ENCODE assay signal across 29 cellular contexts in the genomic region with DNA sequence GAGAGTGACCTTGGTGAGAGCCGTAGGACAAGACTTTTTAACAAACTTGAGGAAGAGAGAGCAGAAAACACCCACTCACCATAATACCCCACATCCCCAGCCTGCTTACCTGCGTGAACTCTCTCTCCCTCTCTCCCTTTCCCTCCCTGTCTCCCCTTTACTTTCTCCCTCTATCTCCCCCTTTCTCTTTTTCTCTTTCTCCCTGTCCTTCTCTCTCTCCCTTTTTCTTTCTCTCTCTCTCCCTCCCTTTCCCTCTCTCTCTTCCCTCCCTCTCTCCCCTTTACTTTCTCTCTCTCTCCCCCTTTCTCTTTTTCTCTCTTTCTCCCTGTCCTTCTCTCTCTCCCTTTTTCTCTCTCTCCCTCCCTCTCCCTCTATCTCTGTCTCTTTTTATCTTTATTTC.
"Had no signal": no experiment of that assay in that cellular context is flagged by ENCODE, and none has a peak within 500 bp of the region (broad histone marks: within the 10 kb centered on the region; RNA-seq: fewer than 3 reads in every experiment).

No MANE protein-coding gene starts in this region.

- H3K27me3 ChIP-seq: neural progenitor cell, ovary, right lobe of liver, testis, tibial artery, transverse colon, upper lobe of right lung, uterus had no signal

- DNase-seq: natural killer cell; occipital lobe; ovary; posterior cingulate gyrus; psoas muscle; right cardiac atrium; right lobe of liver; sigmoid colon; small intestine; stimulated activated CD4-positive, alpha-beta T cell treated with anti-CD3 and anti-CD28 coated beads, Interleukin-15, amount 100 ng/mL, for 24 hours; stimulated activated CD4-positive, alpha-beta T cell treated with anti-CD3 and anti-CD28 coated beads, Interleukin-2, amount 100 ng/mL, for 24 hours; stimulated activated CD4-positive, alpha-beta T cell treated with anti-CD3 and anti-CD28 coated beads, Interleukin-2, amount 100 ng/mL, for 48 hours; stimulated activated CD4-positive, alpha-beta T cell treated with anti-CD3 and anti-CD28 coated beads, Interleukin-4, amount 100 ng/mL, for 4 hours; stimulated activated CD8-positive, alpha-beta memory T cell treated with anti-CD3 and anti-CD28 coated beads, Interleukin-4, amount 100 ng/mL, for 48 hours; stimulated activated naive CD4-positive, alpha-beta T cell; stimulated activated naive CD8-positive, alpha-beta T cell treated with anti-CD3 and anti-CD28 coated beads, Interleukin-15, amount 100 ng/mL, for 72 hours; stimulated activated naive CD8-positive, alpha-beta T cell treated with anti-CD3 and anti-CD28 coated beads, Interleukin-15, Interleukin-2, amounts not matched to agents 100 U/mL and 50 U/mL, for 24 hours; substantia nigra; testis; tibial artery; transverse colon; upper lobe of right lung; uterus had no signal

- H3K27ac Mint-ChIP-seq: natural killer cell; nephron; neural progenitor cell; progenitor cell of endocrine pancreas; stimulated activated memory B cell treated with anti-CD40 and anti-IgM and Interleukin-4, amounts not matched to agents 10 μg/mL and 1 μg/mL and 100 μg/mL, for 72 hours; type B pancreatic cell had no signal

- ATAC-seq: natural killer cell; psoas muscle; right cardiac atrium; right lobe of liver; stimulated activated memory B cell treated with anti-CD40 and anti-IgM and Interleukin-4, amounts not matched to agents 10 μg/mL and 1 μg/mL and 100 μg/mL, for 72 hours; stimulated activated naive CD8-positive, alpha-beta T cell treated with anti-CD3 and anti-CD28 coated beads, Interleukin-15, amount 100 ng/mL, for 72 hours; stimulated activated naive CD8-positive, alpha-beta T cell treated with anti-CD3 and anti-CD28 coated beads, Interleukin-15, Interleukin-2, amounts not matched to agents 100 U/mL and 50 U/mL, for 24 hours; upper lobe of right lung had no signal

- H3K36me3 ChIP-seq: neural progenitor cell, ovary, right lobe of liver, sigmoid colon, suprapubic skin, tibial artery, transverse colon, upper lobe of right lung, uterus had no signal

- H3K4me3 Mint-ChIP-seq: natural killer cell; nephron; neural progenitor cell; stimulated activated memory B cell treated with anti-CD40 and anti-IgM and Interleukin-4, amounts not matched to agents 10 μg/mL and 1 μg/mL and 100 μg/mL, for 72 hours; stimulated activated naive CD8-positive, alpha-beta T cell treated with anti-CD3 and anti-CD28 coated beads, Interleukin-15, amount 100 ng/mL, for 72 hours; type B pancreatic cell had no signal

- H3K36me3 Mint-ChIP-seq: type B pancreatic cell had no signal

- H3K4me1 Mint-ChIP-seq: nephron; stimulated activated memory B cell treated with anti-CD40 and anti-IgM and Interleukin-4, amounts not matched to agents 10 μg/mL and 1 μg/mL and 100 μg/mL, for 72 hours; stimulated activated naive CD8-positive, alpha-beta T cell treated with anti-CD3 and anti-CD28 coated beads, Interleukin-15, amount 100 ng/mL, for 72 hours had no signal

- H3K4me3 ChIP-seq: neural progenitor cell, ovary, psoas muscle, right lobe of liver, sigmoid colon, suprapubic skin, testis, tibial artery, transverse colon, upper lobe of right lung, uterus had no signal
